ENCODE assay signal across 18 cellular contexts in the genomic region with DNA sequence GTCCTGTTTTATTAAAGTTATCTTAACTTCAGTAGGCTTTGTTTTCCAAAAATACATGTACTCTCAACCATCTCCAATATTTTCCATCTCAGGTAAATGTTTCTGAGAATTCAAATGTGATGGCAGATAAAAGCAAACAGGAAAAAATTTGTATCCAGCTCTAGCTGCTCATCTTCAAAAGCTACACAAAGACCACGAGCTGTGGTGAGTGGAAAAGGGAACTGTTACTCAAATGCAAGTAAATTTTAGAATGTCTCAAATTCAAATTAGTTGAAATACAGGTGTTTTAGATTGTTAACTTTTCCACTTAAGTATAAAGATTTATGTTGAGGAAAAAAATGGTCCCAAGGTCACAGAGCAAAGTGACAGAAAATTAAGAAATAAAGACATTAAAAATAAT.
A peak's percentile ranks its signal among the peaks of the same experiment; 100 is the strongest.
DNase-seq lines count a peak whose midpoint lies in the region; ATAC-seq, FAIRE-seq and TF ChIP-seq lines count a peak whose summit lies in the region.
"Had no signal": no experiment of that assay in that cellular context is flagged by ENCODE, and none has a peak within 500 bp of the region (broad histone marks: within the 10 kb centered on the region; RNA-seq: fewer than 3 reads in every experiment).

No MANE protein-coding gene starts in this region.

- no TSS peak for BruUV-seq in OCI-LY7 (replicated peaks; lab: Mats Ljungman, UMichigan)

- no peaks in the 10 kb centered on the region for H3K9me2 ChIP-seq in OCI-LY7 (ENCODE audit: insufficient read depth, low read length)

- H3K4me2 ChIP-seq in OCI-LY7 (ENCODE audit: low read length): peak overlapping the region; percentile 84

- peaks cover 27% of the 10 kb centered on the region; the same call in 1 of the 2 replicates for H3K79me2 ChIP-seq in OCI-LY7 (ENCODE audit: insufficient read depth, low read depth, low read length)

- TF ChIP-seq CTCF in cardiac muscle cell (IDR thresholded peaks at IDR 0.05; ENCODE audit: low read depth, low read length): no peak
- no peak for TF ChIP-seq CTCF in OCI-LY7 (conservative IDR thresholded peaks at IDR 0.05; ENCODE audit: low read length)
- TF ChIP-seq CTCF in vagina (IDR thresholded peaks at IDR 0.05): no peak
- no peak for TF ChIP-seq CTCF in kidney (IDR thresholded peaks at IDR 0.05; ENCODE audit: borderline replicate concordance, extremely low read depth, insufficient read depth)

- H2AFZ ChIP-seq in OCI-LY7 (ENCODE audit: low read length): peak overlapping the region; percentile 4; the same call in 1 of the 2 replicates

- FAIRE-seq in kidney (lab: Jason Lieb, UNC): no peak
- FAIRE-seq: frontal cortex, keratinocyte had no signal

- CTCF ChIA-PET in OCI-LY7 (lab: Charles Lee; ENCODE audit: unreplicated experiment): interaction anchor here (1.3 kb wide), 1 partner anchor 23 kb away, joined by 4 read pairs; no protein-coding TSS in a partner anchor

- peak overlapping the region; percentile 48 for H3K27ac ChIP-seq in cardiac muscle cell
- no peak overlapping the region for H3K27ac ChIP-seq in right cardiac atrium (ENCODE audit: low read length)
- peak overlapping the region; percentile 91 for H3K27ac ChIP-seq in OCI-LY7 (ENCODE audit: low read depth, low read length, poor library complexity, severe bottlenecking)
- peak overlapping the region; percentile 69 for H3K27ac ChIP-seq in vagina
- H3K27ac ChIP-seq in kidney (ENCODE audit: low read depth in 2 of 2, low read length in 2 of 2): no peak overlapping the region

- intact Hi-C loops in right cardiac atrium (cut with DNase I) (no loop called here), OCI-LY7 (cut with micrococcal nuclease; ENCODE audit: unreplicated experiment) (loop anchor here (5.0 kb wide), 1 partner anchor 62 kb away; no protein-coding TSS in a partner anchor), vagina (cut with DNase I) (no loop called here), kidney (cut with DNase I) (no loop called here)

- DNase-seq in cardiac muscle cell (ENCODE audit: low read depth in 1 of 2, low spot score in 1 of 2) (no peak), right cardiac atrium (no peak), OCI-LY7 (ENCODE audit: low spot score) (peak; percentile 70), germinal center (ENCODE audit: low spot score) (peak; percentile 12), vagina (ENCODE audit: extremely low spot score in 2 of 2) (no peak), kidney (no peak), foreskin melanocyte (no peak)
- DNase-seq: activated CD8-positive, alpha-beta memory T cell treated with anti-CD3 and anti-CD28 coated beads for 24 hours; activated gamma-delta T cell; CD8-positive, alpha-beta memory T cell; effector CD8-positive, alpha-beta T cell; NCI-H2171 treated with DMSO at 0.1 percent for 48 hours; NCI-H526 treated with DMSO at 0.1 percent for 48 hours; stimulated activated CD4-positive, alpha-beta T cell treated with anti-CD3 and anti-CD28 coated beads, Interleukin-1b, Interleukin-23, amount 100 ng/mL, for 48 hours; SW 1271; trophoblast cell had no signal

- 83% methylated on average over 1 of the region's 1 CpG for WGBS in right cardiac atrium

- H3K36me3 ChIP-seq in cardiac muscle cell (peaks cover 14% of the 10 kb centered on the region), OCI-LY7 (ENCODE audit: insufficient read depth, low read length) (peaks cover 6% of the 10 kb centered on the region), vagina (no peaks in the 10 kb centered on the region), kidney (ENCODE audit: control insufficient read depth in 1 of 2, insufficient read depth in 2 of 2, low read length in 2 of 2) (peaks cover 0 to 2% of the 10 kb centered on the region in 2 donors)

- H3K4me1 ChIP-seq in cardiac muscle cell (ENCODE audit: low read depth) (no peaks in the 10 kb centered on the region), right cardiac atrium (ENCODE audit: control insufficient read depth, insufficient read depth, low read length) (no peaks in the 10 kb centered on the region), OCI-LY7 (ENCODE audit: insufficient read depth, low read length, poor library complexity, severe bottlenecking) (peaks cover 96% of the 10 kb centered on the region), vagina (peaks cover 13% of the 10 kb centered on the region), kidney (ENCODE audit: control insufficient read depth in 1 of 2, insufficient read depth in 1 of 2, low read depth in 1 of 2, low read length in 2 of 2) (peaks cover 0 to 6% of the 10 kb centered on the region in 2 donors)

- no peak for TF ChIP-seq POLR2A in vagina (IDR thresholded peaks at IDR 0.05)

- no peak overlapping the region for H3K9ac ChIP-seq in kidney (ENCODE audit: low read length in 2 of 2)

- no peaks in the 10 kb centered on the region for H3K27me3 ChIP-seq in cardiac muscle cell
- no peaks in the 10 kb centered on the region for H3K27me3 ChIP-seq in right cardiac atrium (ENCODE audit: control insufficient read depth, insufficient read depth)
- H3K27me3 ChIP-seq in vagina: no peaks in the 10 kb centered on the region

- no peaks in the 10 kb centered on the region for H4K20me1 ChIP-seq in OCI-LY7 (ENCODE audit: insufficient read depth, low read length)

- H3K9me3 ChIP-seq in cardiac muscle cell (ENCODE audit: low read depth): no peaks in the 10 kb centered on the region
- H3K9me3 ChIP-seq in right cardiac atrium (ENCODE audit: control insufficient read depth, low read length): no peaks in the 10 kb centered on the region
- peaks cover 9% of the 10 kb centered on the region; the same call in 1 of the 2 replicates for H3K9me3 ChIP-seq in OCI-LY7 (ENCODE audit: low read length)
- no peaks in the 10 kb centered on the region for H3K9me3 ChIP-seq in vagina
- H3K9me3 ChIP-seq in kidney (ENCODE audit: control insufficient read depth in 1 of 2, low read length in 2 of 2): no peaks in the 10 kb centered on the region

- ATAC-seq in right cardiac atrium: no peak

- POLR2A ChIA-PET in OCI-LY7 (lab: Charles Lee): interaction anchor here (0.9 to 2.8 kb wide), 11 partner anchors 9 to 164 kb away, joined by 3 to 10 read pairs (median 6); no protein-coding TSS in a partner anchor

- H3K4me3 ChIP-seq in cardiac muscle cell (no peak overlapping the region), right cardiac atrium (ENCODE audit: low read length) (no peak overlapping the region), OCI-LY7 (ENCODE audit: low read depth, low read length, poor library complexity, severe bottlenecking) (peak overlapping the region; percentile 50), vagina (no peak overlapping the region), kidney (ENCODE audit: low read length in 2 of 2) (no peak overlapping the region)

Comparison
In these comparisons a context has a peak if more than half of its experiments do, and no peak if none do; other contexts are left out.
1. H3K27ac ChIP-seq: peak in cardiac muscle cell (single experiment), OCI-LY7 (single experiment) and vagina (single experiment); none in right cardiac atrium (single experiment) and kidney (0 of 2).
2. DNase-seq: peak in OCI-LY7 (single experiment) and germinal center (single experiment); none in cardiac muscle cell (0 of 2), right cardiac atrium (0 of 3), vagina (0 of 2), kidney (single experiment) and foreskin melanocyte (single experiment).